Comparison of ENCODE assay signal across 1 cellular context in the genomic region with DNA sequence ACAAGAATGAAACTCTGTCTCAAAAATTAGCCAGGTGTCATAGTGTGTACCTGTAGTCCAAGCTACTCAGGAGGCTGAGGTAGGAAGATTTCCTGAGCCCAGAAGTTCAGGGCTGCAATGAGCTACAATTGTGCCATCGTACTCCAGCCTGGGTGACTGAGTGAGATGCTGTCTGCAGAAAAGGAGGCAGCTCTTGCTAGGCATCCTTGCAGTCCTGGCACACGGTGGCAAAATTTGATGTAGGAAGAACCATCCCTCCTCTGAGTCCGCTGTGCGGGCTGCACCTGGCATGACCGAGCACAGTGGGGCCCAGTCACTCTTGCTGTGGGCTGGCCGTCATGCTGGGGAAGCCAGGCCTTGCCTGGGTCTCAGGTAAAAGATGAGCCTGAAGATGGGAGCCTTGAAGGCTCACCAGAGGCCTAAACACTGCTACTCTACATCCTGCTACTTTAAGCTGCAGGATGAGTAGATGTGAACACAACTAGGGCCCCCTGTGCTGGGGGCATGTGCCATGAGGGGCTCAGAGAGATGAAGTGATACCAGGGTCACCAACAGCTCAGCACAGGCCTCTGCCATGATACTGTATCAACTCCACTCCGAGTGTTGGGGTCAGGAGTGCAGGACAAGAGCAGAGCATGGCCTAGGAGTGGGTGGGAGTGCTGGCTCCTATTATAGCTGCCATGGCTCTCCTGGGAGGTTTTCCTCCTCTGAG.
TF ChIP-seq lines count a peak whose summit lies in the region.

No MANE protein-coding gene starts in this region.

TF ChIP-seq in K562, 482 proteins besides CTCF, POLR2A, EP300 and RAD21 (continues in another document):
- no peak for TF ChIP-seq TARDBP (IDR thresholded peaks at IDR 0.05)
- no peak for TF ChIP-seq MAFF (IDR thresholded peaks at IDR 0.05; ENCODE audit: low read length)
- 0 out of 2 replicates have a peak, but pooled peaks have one; percentile 37 for TF ChIP-seq MYNN (IDR thresholded peaks at IDR 0.05)
- 0 out of 2 replicates have a peak, but pooled peaks have one; percentile 9 for TF ChIP-seq MYNN (CRISPR knock-in tag; IDR thresholded peaks at IDR 0.05)
- TF ChIP-seq, protein P1, sequence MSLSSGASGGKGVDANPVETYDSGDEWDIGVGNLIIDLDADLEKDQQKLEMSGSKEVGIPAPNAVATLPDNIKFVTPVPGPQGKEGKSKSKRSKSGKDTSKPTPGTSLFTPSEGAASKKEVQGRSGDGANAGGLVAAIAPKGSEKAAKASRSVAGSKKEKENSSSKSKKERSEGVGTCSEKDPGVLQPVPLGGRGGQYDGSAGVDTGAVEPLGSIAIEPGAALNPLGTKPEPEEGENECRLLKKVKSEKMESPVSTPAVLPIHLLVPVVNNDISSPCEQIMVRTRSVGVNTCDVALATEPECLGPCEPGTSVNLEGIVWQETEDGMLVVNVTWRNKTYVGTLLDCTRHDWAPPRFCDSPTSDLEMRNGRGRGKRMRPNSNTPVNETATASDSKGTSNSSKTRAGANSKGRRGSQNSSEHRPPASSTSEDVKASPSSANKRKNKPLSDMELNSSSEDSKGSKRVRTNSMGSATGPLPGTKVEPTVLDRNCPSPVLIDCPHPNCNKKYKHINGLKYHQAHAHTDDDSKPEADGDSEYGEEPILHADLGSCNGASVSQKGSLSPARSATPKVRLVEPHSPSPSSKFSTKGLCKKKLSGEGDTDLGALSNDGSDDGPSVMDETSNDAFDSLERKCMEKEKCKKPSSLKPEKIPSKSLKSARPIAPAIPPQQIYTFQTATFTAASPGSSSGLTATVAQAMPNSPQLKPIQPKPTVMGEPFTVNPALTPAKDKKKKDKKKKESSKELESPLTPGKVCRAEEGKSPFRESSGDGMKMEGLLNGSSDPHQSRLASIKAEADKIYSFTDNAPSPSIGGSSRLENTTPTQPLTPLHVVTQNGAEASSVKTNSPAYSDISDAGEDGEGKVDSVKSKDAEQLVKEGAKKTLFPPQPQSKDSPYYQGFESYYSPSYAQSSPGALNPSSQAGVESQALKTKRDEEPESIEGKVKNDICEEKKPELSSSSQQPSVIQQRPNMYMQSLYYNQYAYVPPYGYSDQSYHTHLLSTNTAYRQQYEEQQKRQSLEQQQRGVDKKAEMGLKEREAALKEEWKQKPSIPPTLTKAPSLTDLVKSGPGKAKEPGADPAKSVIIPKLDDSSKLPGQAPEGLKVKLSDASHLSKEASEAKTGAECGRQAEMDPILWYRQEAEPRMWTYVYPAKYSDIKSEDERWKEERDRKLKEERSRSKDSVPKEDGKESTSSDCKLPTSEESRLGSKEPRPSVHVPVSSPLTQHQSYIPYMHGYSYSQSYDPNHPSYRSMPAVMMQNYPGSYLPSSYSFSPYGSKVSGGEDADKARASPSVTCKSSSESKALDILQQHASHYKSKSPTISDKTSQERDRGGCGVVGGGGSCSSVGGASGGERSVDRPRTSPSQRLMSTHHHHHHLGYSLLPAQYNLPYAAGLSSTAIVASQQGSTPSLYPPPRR (CRISPR knock-in tag; IDR thresholded peaks at IDR 0.05; ENCODE audit: borderline replicate concordance): 0 out of 2 replicates have a peak, but pooled peaks have one; percentile 53
- TF ChIP-seq PHF8 (IDR thresholded peaks at IDR 0.05; ENCODE audit: borderline replicate concordance, low read length): peak; percentile 14; the same call in 1 of the 2 replicates
- TF ChIP-seq HDAC1 (IDR thresholded peaks at IDR 0.05): no peak
- TF ChIP-seq POLR2AphosphoS5 (IDR thresholded peaks at IDR 0.05; ENCODE audit: control insufficient read depth, insufficient read depth, low read depth, low read length): peak; percentile 62; the same call in 1 of the 2 replicates
- no peak for TF ChIP-seq CEBPB (tag; IDR thresholded peaks at IDR 0.05)
- TF ChIP-seq SUPT5H (IDR thresholded peaks at IDR 0.05): peak; percentile 7; the same call in 1 of the 2 replicates
- TF ChIP-seq POLR2G (IDR thresholded peaks at IDR 0.05; ENCODE audit: low read depth, low read length): peak; percentile 52
- TF ChIP-seq KLF10 (CRISPR knock-in tag; IDR thresholded peaks at IDR 0.05): peak; percentile 1; the same call in 1 of the 2 replicates
- no peak for TF ChIP-seq ZNF707 (CRISPR knock-in tag; conservative IDR thresholded peaks at IDR 0.05)
- TF ChIP-seq POLR2AphosphoS2 (IDR thresholded peaks at IDR 0.05; ENCODE audit: low read length): peak; percentile 62; the same call in 1 of the 2 replicates
- TF ChIP-seq WHSC1 (IDR thresholded peaks at IDR 0.05; ENCODE audit: low read length): peak; percentile 94
- 0 out of 2 replicates have a peak, but pooled peaks have one; percentile 40 for TF ChIP-seq ATF1 (CRISPR knock-in tag; IDR thresholded peaks at IDR 0.05)
- no peak for TF ChIP-seq ATF1 (tag; IDR thresholded peaks at IDR 0.05)
- TF ChIP-seq, protein P2, sequence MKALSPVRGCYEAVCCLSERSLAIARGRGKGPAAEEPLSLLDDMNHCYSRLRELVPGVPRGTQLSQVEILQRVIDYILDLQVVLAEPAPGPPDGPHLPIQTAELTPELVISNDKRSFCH (CRISPR knock-in tag; IDR thresholded peaks at IDR 0.05): no peak
- TF ChIP-seq, protein P2 (tag; IDR thresholded peaks at IDR 0.05): no peak
- TF ChIP-seq ZNF41 (CRISPR knock-in tag; conservative IDR thresholded peaks at IDR 0.05): no peak
- no peak for TF ChIP-seq TOE1 (IDR thresholded peaks at IDR 0.05; ENCODE audit: borderline replicate concordance)
- TF ChIP-seq TOE1 (CRISPR knock-in tag; IDR thresholded peaks at IDR 0.05; ENCODE audit: borderline replicate concordance, low read depth): 0 out of 2 replicates have a peak, but pooled peaks have one; percentile 19
- TF ChIP-seq, protein P3, sequence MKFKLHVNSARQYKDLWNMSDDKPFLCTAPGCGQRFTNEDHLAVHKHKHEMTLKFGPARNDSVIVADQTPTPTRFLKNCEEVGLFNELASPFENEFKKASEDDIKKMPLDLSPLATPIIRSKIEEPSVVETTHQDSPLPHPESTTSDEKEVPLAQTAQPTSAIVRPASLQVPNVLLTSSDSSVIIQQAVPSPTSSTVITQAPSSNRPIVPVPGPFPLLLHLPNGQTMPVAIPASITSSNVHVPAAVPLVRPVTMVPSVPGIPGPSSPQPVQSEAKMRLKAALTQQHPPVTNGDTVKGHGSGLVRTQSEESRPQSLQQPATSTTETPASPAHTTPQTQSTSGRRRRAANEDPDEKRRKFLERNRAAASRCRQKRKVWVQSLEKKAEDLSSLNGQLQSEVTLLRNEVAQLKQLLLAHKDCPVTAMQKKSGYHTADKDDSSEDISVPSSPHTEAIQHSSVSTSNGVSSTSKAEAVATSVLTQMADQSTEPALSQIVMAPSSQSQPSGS (CRISPR knock-in tag; IDR thresholded peaks at IDR 0.05): 0 out of 2 replicates have a peak, but pooled peaks have one; percentile 6
- no peak for TF ChIP-seq NFIC (IDR thresholded peaks at IDR 0.05)
- TF ChIP-seq GABPB2 (CRISPR knock-in tag; conservative IDR thresholded peaks at IDR 0.05): 0 out of 2 replicates have a peak, but pooled peaks have one; percentile 52
- TF ChIP-seq ZNF197 (CRISPR knock-in tag; IDR thresholded peaks at IDR 0.05; ENCODE audit: low read depth): no peak
- TF ChIP-seq RBM34 (IDR thresholded peaks at IDR 0.05; ENCODE audit: borderline replicate concordance, insufficient read depth, low read length): no peak
- TF ChIP-seq RBBP5 (IDR thresholded peaks at IDR 0.05; ENCODE audit: borderline replicate concordance, insufficient read depth, low read length, poor library complexity, severe bottlenecking): peak; percentile 15
- TF ChIP-seq, protein P4, sequence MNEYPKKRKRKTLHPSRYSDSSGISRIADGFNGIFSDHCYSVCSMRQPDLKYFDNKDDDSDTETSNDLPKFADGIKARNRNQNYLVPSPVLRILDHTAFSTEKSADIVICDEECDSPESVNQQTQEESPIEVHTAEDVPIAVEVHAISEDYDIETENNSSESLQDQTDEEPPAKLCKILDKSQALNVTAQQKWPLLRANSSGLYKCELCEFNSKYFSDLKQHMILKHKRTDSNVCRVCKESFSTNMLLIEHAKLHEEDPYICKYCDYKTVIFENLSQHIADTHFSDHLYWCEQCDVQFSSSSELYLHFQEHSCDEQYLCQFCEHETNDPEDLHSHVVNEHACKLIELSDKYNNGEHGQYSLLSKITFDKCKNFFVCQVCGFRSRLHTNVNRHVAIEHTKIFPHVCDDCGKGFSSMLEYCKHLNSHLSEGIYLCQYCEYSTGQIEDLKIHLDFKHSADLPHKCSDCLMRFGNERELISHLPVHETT (CRISPR knock-in tag; conservative IDR thresholded peaks at IDR 0.05 in 1 of 2, IDR thresholded peaks at IDR 0.05 in 1 of 2): 0 out of 4 replicates have a peak, but pooled peaks of 1 of the 2 experiments have one; percentile 37
- TF ChIP-seq, protein P5, sequence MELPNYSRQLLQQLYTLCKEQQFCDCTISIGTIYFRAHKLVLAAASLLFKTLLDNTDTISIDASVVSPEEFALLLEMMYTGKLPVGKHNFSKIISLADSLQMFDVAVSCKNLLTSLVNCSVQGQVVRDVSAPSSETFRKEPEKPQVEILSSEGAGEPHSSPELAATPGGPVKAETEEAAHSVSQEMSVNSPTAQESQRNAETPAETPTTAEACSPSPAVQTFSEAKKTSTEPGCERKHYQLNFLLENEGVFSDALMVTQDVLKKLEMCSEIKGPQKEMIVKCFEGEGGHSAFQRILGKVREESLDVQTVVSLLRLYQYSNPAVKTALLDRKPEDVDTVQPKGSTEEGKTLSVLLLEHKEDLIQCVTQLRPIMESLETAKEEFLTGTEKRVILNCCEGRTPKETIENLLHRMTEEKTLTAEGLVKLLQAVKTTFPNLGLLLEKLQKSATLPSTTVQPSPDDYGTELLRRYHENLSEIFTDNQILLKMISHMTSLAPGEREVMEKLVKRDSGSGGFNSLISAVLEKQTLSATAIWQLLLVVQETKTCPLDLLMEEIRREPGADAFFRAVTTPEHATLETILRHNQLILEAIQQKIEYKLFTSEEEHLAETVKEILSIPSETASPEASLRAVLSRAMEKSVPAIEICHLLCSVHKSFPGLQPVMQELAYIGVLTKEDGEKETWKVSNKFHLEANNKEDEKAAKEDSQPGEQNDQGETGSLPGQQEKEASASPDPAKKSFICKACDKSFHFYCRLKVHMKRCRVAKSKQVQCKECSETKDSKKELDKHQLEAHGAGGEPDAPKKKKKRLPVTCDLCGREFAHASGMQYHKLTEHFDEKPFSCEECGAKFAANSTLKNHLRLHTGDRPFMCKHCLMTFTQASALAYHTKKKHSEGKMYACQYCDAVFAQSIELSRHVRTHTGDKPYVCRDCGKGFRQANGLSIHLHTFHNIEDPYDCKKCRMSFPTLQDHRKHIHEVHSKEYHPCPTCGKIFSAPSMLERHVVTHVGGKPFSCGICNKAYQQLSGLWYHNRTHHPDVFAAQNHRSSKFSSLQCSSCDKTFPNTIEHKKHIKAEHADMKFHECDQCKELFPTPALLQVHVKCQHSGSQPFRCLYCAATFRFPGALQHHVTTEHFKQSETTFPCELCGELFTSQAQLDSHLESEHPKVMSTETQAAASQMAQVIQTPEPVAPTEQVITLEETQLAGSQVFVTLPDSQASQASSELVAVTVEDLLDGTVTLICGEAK (IDR thresholded peaks at IDR 0.05): no peak
- TF ChIP-seq, protein P5 (CRISPR knock-in tag; IDR thresholded peaks at IDR 0.05): peak; percentile 43; the same call in 1 of the 2 replicates
- TF ChIP-seq JUNB (CRISPR knock-in tag; conservative IDR thresholded peaks at IDR 0.05): no peak
- TF ChIP-seq TSC22D4 (tag; IDR thresholded peaks at IDR 0.05): no peak
- no peak for TF ChIP-seq HDGF (IDR thresholded peaks at IDR 0.05)
- TF ChIP-seq, protein P6, sequence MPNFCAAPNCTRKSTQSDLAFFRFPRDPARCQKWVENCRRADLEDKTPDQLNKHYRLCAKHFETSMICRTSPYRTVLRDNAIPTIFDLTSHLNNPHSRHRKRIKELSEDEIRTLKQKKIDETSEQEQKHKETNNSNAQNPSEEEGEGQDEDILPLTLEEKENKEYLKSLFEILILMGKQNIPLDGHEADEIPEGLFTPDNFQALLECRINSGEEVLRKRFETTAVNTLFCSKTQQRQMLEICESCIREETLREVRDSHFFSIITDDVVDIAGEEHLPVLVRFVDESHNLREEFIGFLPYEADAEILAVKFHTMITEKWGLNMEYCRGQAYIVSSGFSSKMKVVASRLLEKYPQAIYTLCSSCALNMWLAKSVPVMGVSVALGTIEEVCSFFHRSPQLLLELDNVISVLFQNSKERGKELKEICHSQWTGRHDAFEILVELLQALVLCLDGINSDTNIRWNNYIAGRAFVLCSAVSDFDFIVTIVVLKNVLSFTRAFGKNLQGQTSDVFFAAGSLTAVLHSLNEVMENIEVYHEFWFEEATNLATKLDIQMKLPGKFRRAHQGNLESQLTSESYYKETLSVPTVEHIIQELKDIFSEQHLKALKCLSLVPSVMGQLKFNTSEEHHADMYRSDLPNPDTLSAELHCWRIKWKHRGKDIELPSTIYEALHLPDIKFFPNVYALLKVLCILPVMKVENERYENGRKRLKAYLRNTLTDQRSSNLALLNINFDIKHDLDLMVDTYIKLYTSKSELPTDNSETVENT (CRISPR knock-in tag; IDR thresholded peaks at IDR 0.05): peak; percentile 52; the same call in 1 of the 2 replicates
